In the genomic region with DNA sequence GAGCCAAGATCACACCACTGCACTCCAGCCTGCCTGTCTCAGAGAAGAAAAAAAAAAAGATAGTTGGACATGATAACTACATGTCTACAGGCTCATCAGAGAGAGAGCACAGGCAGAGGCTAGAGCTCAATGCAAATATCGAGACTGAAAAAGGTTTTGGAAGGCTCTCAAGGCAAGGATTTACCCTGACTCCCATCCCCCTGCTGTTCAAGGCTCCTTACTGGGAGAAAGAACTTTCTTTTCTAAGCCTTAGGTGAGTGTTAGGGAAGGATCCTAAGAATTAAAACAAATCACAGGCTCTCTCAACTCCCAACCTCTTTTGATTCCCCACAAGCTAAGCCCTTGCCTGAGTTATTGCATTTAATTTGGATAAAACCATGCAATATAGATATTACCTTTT, we compare ENCODE assay signal across 3 cellular contexts.
"Had no signal": no experiment of that assay in that cellular context is flagged by ENCODE, and none has a peak within 500 bp of the region (broad histone marks: within the 10 kb centered on the region; RNA-seq: fewer than 3 reads in every experiment).

No MANE protein-coding gene starts in this region.

- H3K4me3 ChIP-seq: GM12878 had no signal

- ATAC-seq: GM12878 had no signal

- DNase-seq: GDM1, GF-D8 had no signal
